Comparison of ENCODE assay signal across 1 cellular context in genomic region chr1:230867119-230867902, GRCh38.
TF ChIP-seq lines count a peak whose summit lies in the region.

No MANE protein-coding gene starts in this region.

TF ChIP-seq in WTC11, 78 proteins besides CTCF, POLR2A, EP300 and RAD21 (continued from another document):
- TF ChIP-seq ZNF263 (CRISPR knock-in tag; IDR thresholded peaks at IDR 0.05; ENCODE audit: low read depth) (no peak), ZNF138 (CRISPR knock-in tag; conservative IDR thresholded peaks at IDR 0.05) (no peak), ZNF512 (CRISPR knock-in tag; IDR thresholded peaks at IDR 0.05; ENCODE audit: borderline replicate concordance) (no peak)
